Comparison of ENCODE assay signal across 20 cellular contexts in genomic region chr5:171422902-171423663, GRCh38. TPM values are rescaled to one million over a fixed set of nuclear protein-coding genes. Genes with fewer than 3 reads are reported as not detected.
DNase-seq lines count a peak whose midpoint lies in the region; ATAC-seq, FAIRE-seq and TF ChIP-seq lines count a peak whose summit lies in the region.
"Had no signal": no experiment of that assay in that cellular context is flagged by ENCODE, and none has a peak within 500 bp of the region (broad histone marks: within the 10 kb centered on the region; RNA-seq: fewer than 3 reads in every experiment).

No MANE protein-coding gene starts in this region.

- no peak overlapping the region for H3K14ac ChIP-seq in trophoblast cell (ENCODE audit: low read length)

- no peak overlapping the region for H3K23ac ChIP-seq in trophoblast cell (ENCODE audit: low read length)

- no TSS peak for BruUV-seq in endothelial cell of umbilical vein (replicated peaks; lab: Mats Ljungman, UMichigan)

- no peak overlapping the region for H4K12ac ChIP-seq in trophoblast cell (ENCODE audit: low read depth, low read length)

- peaks cover 8% of the 10 kb centered on the region for H3K36me3 Mint-ChIP-seq in nephron progenitor cell (ENCODE audit: low read depth)
- H3K36me3 Mint-ChIP-seq: mesothelial cell of epicardium had no signal

- H3K27ac Mint-ChIP-seq in nephron progenitor cell: peak overlapping the region; percentile 42
- H3K27ac Mint-ChIP-seq: activated B cell treated with CpG ODN at 0.5 μM for 24 hours; mesothelial cell of epicardium; T-helper 1 cell treated with Interleukin-12 subunit alpha and Interleukin-12 subunit beta and Interleukin-4 antibody, amounts not matched to agents 30 μg/mL and 1 μg/mL, for 36 hours had no signal

- peaks cover 5 to 25% of the 10 kb centered on the region in 2 experiments for H3K27me3 ChIP-seq in endothelial cell of umbilical vein (ENCODE audit: control insufficient read depth in 2 of 2, insufficient read depth in 2 of 2, low read length in 2 of 2)
- peaks cover 33% of the 10 kb centered on the region for H3K27me3 ChIP-seq in trophoblast cell (ENCODE audit: insufficient read depth, low read length)

- FAIRE-seq in endothelial cell of umbilical vein (lab: Jason Lieb, UNC): peak; percentile 31
- FAIRE-seq: D721Med, islet of Langerhans had no signal

- no CpG with 5 or more reads among the region's 26 CpGs for WGBS in trophoblast cell (ENCODE audit: extremely low coverage, insufficient coverage, insufficient read length)

- no peak overlapping the region for H3K4ac ChIP-seq in trophoblast cell (ENCODE audit: low read depth, low read length)

- no peak overlapping the region for H4K8ac ChIP-seq in trophoblast cell (ENCODE audit: low read depth, low read length)

- H3K79me2 ChIP-seq in endothelial cell of umbilical vein (ENCODE audit: control insufficient read depth, insufficient read depth, low read length): no peaks in the 10 kb centered on the region
- no peaks in the 10 kb centered on the region for H3K79me2 ChIP-seq in trophoblast cell (ENCODE audit: control insufficient read depth, insufficient read depth, low read length, poor library complexity)

- no peak overlapping the region for H3K18ac ChIP-seq in trophoblast cell (ENCODE audit: low read length)

- no peak overlapping the region for H3K4me2 ChIP-seq in endothelial cell of umbilical vein (ENCODE audit: insufficient read depth, low read length)
- no peak overlapping the region for H3K4me2 ChIP-seq in trophoblast cell (ENCODE audit: low read length)

- H2AFZ ChIP-seq in endothelial cell of umbilical vein (ENCODE audit: low read depth, low read length): no peak overlapping the region
- H2AFZ ChIP-seq in trophoblast cell (ENCODE audit: insufficient read depth, low read length, poor library complexity): no peak overlapping the region

- intact Hi-C loops in endothelial cell of umbilical vein (cut with micrococcal nuclease): no loop called here

- POLR2A ChIA-PET in endothelial cell of umbilical vein (lab: Charles Lee): no interaction called here

- peaks cover 13% of the 10 kb centered on the region for H3K4me1 ChIP-seq in endothelial cell of umbilical vein (ENCODE audit: control insufficient read depth, extremely low read depth, insufficient read depth, low read length)
- H3K4me1 ChIP-seq in trophoblast cell (ENCODE audit: control insufficient read depth in 1 of 2, insufficient read depth in 2 of 2, low read length in 2 of 2): peaks cover 8 to 12% of the 10 kb centered on the region in 2 experiments

- H3K9me3 Mint-ChIP-seq in nephron progenitor cell: no peaks in the 10 kb centered on the region
- H3K9me3 Mint-ChIP-seq: activated B cell treated with CpG ODN at 0.5 μM for 24 hours; mesothelial cell of epicardium; T-helper 1 cell treated with Interleukin-12 subunit alpha and Interleukin-12 subunit beta and Interleukin-4 antibody, amounts not matched to agents 30 μg/mL and 1 μg/mL, for 36 hours had no signal

- TF ChIP-seq CTCF in endothelial cell of umbilical vein (IDR thresholded peaks at IDR 0.05; ENCODE audit: extremely low read depth in 1 of 2, insufficient read depth in 1 of 2, low read depth in 1 of 2, low read length in 2 of 2) (no peak), nephron progenitor cell (IDR thresholded peaks at IDR 0.05) (no peak)

- H3K36me3 ChIP-seq in endothelial cell of umbilical vein (ENCODE audit: control insufficient read depth in 2 of 2, extremely low read depth in 1 of 2, insufficient read depth in 2 of 2, low read length in 2 of 2) (no peaks in the 10 kb centered on the region), trophoblast cell (ENCODE audit: control insufficient read depth in 1 of 2, insufficient read depth in 2 of 2, low read length in 2 of 2) (no peaks in the 10 kb centered on the region)
- H3K36me3 ChIP-seq: neutrophil had no signal

- H3K27me3 Mint-ChIP-seq in nephron progenitor cell (ENCODE audit: low read depth, poor library complexity): peaks cover 26% of the 10 kb centered on the region

- no peaks in the 10 kb centered on the region for H3K79me1 ChIP-seq in trophoblast cell (ENCODE audit: low read length)

- H3K9ac ChIP-seq in endothelial cell of umbilical vein (replicated peaks; ENCODE audit: extremely low read depth, insufficient read depth, low read length) (no peak overlapping the region), trophoblast cell (ENCODE audit: low read length) (no peak overlapping the region)

- H3K4me3 ChIP-seq in endothelial cell of umbilical vein (replicated peaks in 1 of 3; ENCODE audit: insufficient read depth in 1 of 3, low read depth in 1 of 3, low read length in 3 of 3) (no peak overlapping the region), trophoblast cell (ENCODE audit: low read depth, low read length) (no peak overlapping the region)

- H3K9me3 ChIP-seq in endothelial cell of umbilical vein (replicated peaks; ENCODE audit: control insufficient read depth, insufficient read depth, low read length) (no peaks in the 10 kb centered on the region), trophoblast cell (ENCODE audit: insufficient read depth, low read depth, low read length) (peaks cover 3% of the 10 kb centered on the region)
- H3K9me3 ChIP-seq: neutrophil had no signal

- H3K9me1 ChIP-seq in endothelial cell of umbilical vein (replicated peaks; ENCODE audit: control insufficient read depth, extremely low read depth, insufficient read depth, low read length): no peaks in the 10 kb centered on the region

- CTCF ChIA-PET in endothelial cell of umbilical vein (lab: Charles Lee): interaction anchor here (0.8 to 3.4 kb wide), 5 partner anchors 61 to 636 kb away, joined by 3 to 8 read pairs (median 4); no protein-coding TSS in a partner anchor

- TF ChIP-seq POLR2A in endothelial cell of umbilical vein (IDR thresholded peaks at IDR 0.05; ENCODE audit: low read depth, low read length): no peak

- no peak for ATAC-seq in HG03521 (IDR thresholded peaks at IDR 0.05; ENCODE audit: unreplicated experiment)
- ATAC-seq: stimulated activated naive CD8-positive, alpha-beta T cell treated with anti-CD3 and anti-CD28 coated beads, Interleukin-15, Interleukin-2, amounts not matched to agents 100 U/mL and 50 U/mL, for 24 hours had no signal

- no peak overlapping the region for H2AK5ac ChIP-seq in trophoblast cell (ENCODE audit: low read length)

- H3K27ac ChIP-seq in endothelial cell of umbilical vein (ENCODE audit: insufficient read depth, low read depth, low read length): no peak overlapping the region
- H3K27ac ChIP-seq in trophoblast cell (ENCODE audit: low read depth, low read length): no peak overlapping the region
- H3K27ac ChIP-seq: neutrophil had no signal

- DNase-seq in A172 (ENCODE audit: low spot score) (peak; percentile 67), D341Med (ENCODE audit: low spot score) (peak; percentile 29), endothelial cell of umbilical vein (ENCODE audit: low read depth, low spot score) (no peak), nephron progenitor cell (peak; percentile 61), NCI-H446 (lab: John Stamatoyannopoulos, UW) (no peak), trophoblast cell (no peak)
- DNase-seq: activated B cell treated with CpG ODN at 0.5 μM for 24 hours; amygdala; central memory CD4-positive, alpha-beta T cell; HCEC 1CT; NCI-H2029; NCI-H510A treated with DMSO at 0.1 percent for 48 hours; SIG-M5; stimulated activated naive CD8-positive, alpha-beta T cell treated with anti-CD3 and anti-CD28 coated beads, Interleukin-15, Interleukin-2, amounts not matched to agents 100 U/mL and 50 U/mL, for 24 hours had no signal

- H2BK120ac ChIP-seq in trophoblast cell (ENCODE audit: insufficient read depth, low read length, poor library complexity): no peak overlapping the region

- dilution Hi-C loops in endothelial cell of umbilical vein (cut with MboI; ENCODE audit: extremely low pct_ligation_motif_present, low sequenced_read_pairs): no loop called here

- H3K4me3 Mint-ChIP-seq in nephron progenitor cell: peak overlapping the region; percentile 49
- H3K4me3 Mint-ChIP-seq: activated B cell treated with CpG ODN at 0.5 μM for 24 hours; mesothelial cell of epicardium; T-helper 1 cell treated with Interleukin-12 subunit alpha and Interleukin-12 subunit beta and Interleukin-4 antibody, amounts not matched to agents 30 μg/mL and 1 μg/mL, for 36 hours had no signal

- no peak overlapping the region for H4K91ac ChIP-seq in trophoblast cell (ENCODE audit: low read depth, low read length)

- no peaks in the 10 kb centered on the region for H4K20me1 ChIP-seq in endothelial cell of umbilical vein (replicated peaks; ENCODE audit: control insufficient read depth, extremely low read depth, insufficient read depth, low read length)

- peaks cover 62% of the 10 kb centered on the region for H3K4me1 Mint-ChIP-seq in nephron progenitor cell

- H2BK12ac ChIP-seq in trophoblast cell (ENCODE audit: low read length): no peak overlapping the region

- H2BK5ac ChIP-seq in trophoblast cell (ENCODE audit: low read depth, low read length, poor library complexity): no peak overlapping the region

RNA-seq across cellular contexts. Expression of gene FGF18, which starts 3.6 kb away (rescaled TPM):
- total RNA-seq in A172 (2014; rRNA removed; shearing (Covaris generic)): 0.14 and 1.1 TPM in 2 replicates
- 0.27 TPM in 1 of 2 replicates, not detected in the other for total RNA-seq in endothelial cell of umbilical vein
- polyA plus RNA-seq in endothelial cell of umbilical vein: 0.04 and 0.13 TPM in 2 replicates
- 0.05 TPM in 1 of 2 replicates, not detected in the other for polyA plus RNA-seq in endothelial cell of umbilical vein (2011; cell fraction: cytosol; rRNA removed)
- 0.10 and 0.22 TPM in 2 replicates for polyA plus RNA-seq in endothelial cell of umbilical vein (2011; cell fraction: nucleus; rRNA removed)
- polyA plus RNA-seq in endothelial cell of umbilical vein (2012): 0.19 TPM in 1 of 2 replicates, not detected in the other
- polyA minus RNA-seq in endothelial cell of umbilical vein: 0.08 TPM in 1 of 2 replicates, not detected in the other
- polyA minus RNA-seq in endothelial cell of umbilical vein (2011; cell fraction: cytosol; rRNA and poly(A)+ RNA removed): not detected
- not detected in 2 replicates for polyA minus RNA-seq in endothelial cell of umbilical vein (2011; cell fraction: nucleus; rRNA and poly(A)+ RNA removed)
- polyA plus RNA-seq in trophoblast cell (2013): 8.7 and 10.3 TPM in 2 replicates
- total RNA-seq: activated B cell treated with CpG ODN at 0.5 μM for 24 hours had no signal

RNA-seq across cellular contexts. Expression of gene NPM1, which starts 35.4 kb away (rescaled TPM):
- total RNA-seq in A172 (2014; rRNA removed; shearing (Covaris generic)): 2,482 and 3,666 TPM in 2 replicates
- total RNA-seq in endothelial cell of umbilical vein: 1,592 and 1,695 TPM in 2 replicates
- polyA plus RNA-seq in endothelial cell of umbilical vein: 618 and 1,113 TPM in 2 replicates
- polyA plus RNA-seq in endothelial cell of umbilical vein (2011; cell fraction: cytosol; rRNA removed): 4,496 and 5,519 TPM in 2 replicates
- 1,833 and 2,535 TPM in 2 replicates for polyA plus RNA-seq in endothelial cell of umbilical vein (2011; cell fraction: nucleus; rRNA removed)
- polyA plus RNA-seq in endothelial cell of umbilical vein (2012): 2,168 and 4,291 TPM in 2 replicates
- 1,004 and 1,287 TPM in 2 replicates for polyA minus RNA-seq in endothelial cell of umbilical vein
- polyA minus RNA-seq in endothelial cell of umbilical vein (2011; cell fraction: cytosol; rRNA and poly(A)+ RNA removed): 2,300 TPM
- 294 and 390 TPM in 2 replicates for polyA minus RNA-seq in endothelial cell of umbilical vein (2011; cell fraction: nucleus; rRNA and poly(A)+ RNA removed)
- 1,500 and 1,549 TPM in 2 replicates for polyA plus RNA-seq in trophoblast cell (2013)

Comparison
In these comparisons a context has a peak if more than half of its experiments do, and no peak if none do; other contexts are left out.
1. DNase-seq: peak in A172 (single experiment), D341Med (single experiment) and nephron progenitor cell (single experiment); none in endothelial cell of umbilical vein (single experiment), NCI-H446 (0 of 2) and trophoblast cell (0 of 2).